In the genomic region with DNA sequence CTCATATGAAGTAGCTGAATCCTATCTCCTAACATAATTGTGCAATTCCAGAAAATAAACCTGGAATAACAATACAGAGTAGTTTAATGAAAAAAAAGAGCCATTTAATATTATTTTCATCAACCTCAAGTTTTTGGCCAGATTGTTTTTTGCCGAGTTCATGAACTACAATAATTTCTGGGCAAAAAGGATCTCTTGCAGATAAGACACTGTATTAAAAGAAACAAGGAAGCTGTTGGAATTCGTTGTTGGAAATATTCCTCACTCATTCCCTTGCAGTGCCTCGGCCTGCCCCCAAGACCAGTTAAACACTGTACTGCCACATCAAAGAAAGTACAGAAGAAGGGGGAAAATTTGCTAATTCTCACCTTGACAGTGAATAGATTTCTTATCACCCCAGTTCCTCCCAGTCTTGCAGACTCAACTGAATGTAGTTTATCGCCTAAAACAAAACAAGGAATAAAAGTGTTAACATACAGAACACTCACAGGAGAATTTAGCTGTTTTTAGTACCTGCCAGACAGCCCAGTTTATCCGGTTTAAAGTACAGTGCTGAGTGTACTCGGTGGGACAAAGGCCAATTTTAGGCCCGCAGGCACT, we compare ENCODE assay signal across 8 cellular contexts. TPM values are rescaled to one million over a fixed set of nuclear protein-coding genes. Genes with fewer than 3 reads are reported as not detected.
DNase-seq lines count a peak whose midpoint lies in the region; ATAC-seq, FAIRE-seq and TF ChIP-seq lines count a peak whose summit lies in the region.

No MANE protein-coding gene starts in this region.

- POLR2A ChIA-PET in BJ (lab: Charles Lee), result no interaction called here
- POLR2A ChIA-PET in GM10248 (lab: Yijun Ruan, JAX), result no interaction called here

- no peaks in the 10 kb centered on the region for H3K9me2 ChIP-seq in Karpas-422 (replicated peaks; ENCODE audit: insufficient read depth, low read length)

- no peak for ATAC-seq in natural killer cell treated with Interleukin-12 subunit alpha and Interleukin-12 subunit beta and Interleukin-15 and Interleukin-18, amount 100 ng/mL, for 72 hours
- no peak for ATAC-seq in GM21723 (IDR thresholded peaks at IDR 0.05; ENCODE audit: unreplicated experiment)

- peak overlapping the region; percentile 87 for H3K4me2 ChIP-seq in Karpas-422 (ENCODE audit: low read depth, low read length, poor library complexity, severe bottlenecking)

- peaks cover 5% of the 10 kb centered on the region for H3K36me3 Mint-ChIP-seq in natural killer cell treated with Interleukin-12 subunit alpha and Interleukin-12 subunit beta and Interleukin-15 and Interleukin-18, amount 100 ng/mL, for 72 hours

- peaks cover 27% of the 10 kb centered on the region for H3K4me1 ChIP-seq in Karpas-422 (ENCODE audit: low read length)

- TF ChIP-seq CTCF in BJ (IDR thresholded peaks at IDR 0.05; ENCODE audit: insufficient read depth, low read depth, low read length), result no peak
- TF ChIP-seq CTCF in dorsolateral prefrontal cortex (IDR thresholded peaks at IDR 0.05 in 54 of 56, conservative IDR thresholded peaks at IDR 0.05 in 2 of 56; ENCODE audit: low read depth in 1 of 56, partially characterized antibody in 56 of 56), result no peak
- TF ChIP-seq CTCF in GM10248 (IDR thresholded peaks at IDR 0.05; ENCODE audit: control extremely low read depth, extremely low read depth, low read depth, missing control alignments), result no peak

- H3K9ac ChIP-seq in Karpas-422 (ENCODE audit: low read length), result peak overlapping the region; percentile 85

- H3K4me3 Mint-ChIP-seq in natural killer cell treated with Interleukin-12 subunit alpha and Interleukin-12 subunit beta and Interleukin-15 and Interleukin-18, amount 100 ng/mL, for 72 hours, result peak overlapping the region; percentile 97

- DNase-seq in BJ (ENCODE audit: low read depth) (no peak), Karpas-422 (no peak), dorsolateral prefrontal cortex (no peak), AML-193 (lab: John Stamatoyannopoulos, UW) (no peak), HTR-8/SVneo (ENCODE audit: insufficient read length, low spot score) (no peak), GM10248 (ENCODE audit: extremely low spot score) (no peak)
- DNase-seq in natural killer cell treated with Interleukin-12 subunit alpha and Interleukin-12 subunit beta and Interleukin-15 and Interleukin-18, amount 100 ng/mL, for 72 hours (ENCODE audit: low spot score), result no peak

- H3K36me3 ChIP-seq in BJ (ENCODE audit: control insufficient read depth, insufficient read depth, low read length) (no peaks in the 10 kb centered on the region; the same call in 1 of the 2 replicates), Karpas-422 (ENCODE audit: insufficient read depth, low read length) (peaks cover 38% of the 10 kb centered on the region)

- peaks cover 36% of the 10 kb centered on the region for H3K79me2 ChIP-seq in Karpas-422 (ENCODE audit: low read length)

- peak overlapping the region; percentile 16 to 48 for H3K27ac Mint-ChIP-seq in natural killer cell treated with Interleukin-12 subunit alpha and Interleukin-12 subunit beta and Interleukin-15 and Interleukin-18, amount 100 ng/mL, for 72 hours

- CTCF ChIA-PET in BJ (lab: Yijun Ruan, JAX), result interaction anchor here (0.6 to 3.2 kb wide), 11 partner anchors 12 to 510 kb away, joined by 3 to 21 read pairs (median 4); a partner anchor contains a TSS
- CTCF ChIA-PET in GM10248 (lab: Yijun Ruan, JAX), result interaction anchor here (0.7 to 4.0 kb wide), 21 partner anchors 12 to 508 kb away, joined by 3 to 39 read pairs (median 6); a partner anchor contains a TSS

- no peaks in the 10 kb centered on the region for H3K9me3 ChIP-seq in Karpas-422 (ENCODE audit: low read length)

- H3K27ac ChIP-seq in Karpas-422 (ENCODE audit: low read length) (peak overlapping the region; percentile 19; the same call in 1 of the 2 replicates), dorsolateral prefrontal cortex (peak overlapping the region in 57 of 59 donors; percentile 19 to 95 (median 86))

- FAIRE-seq in HTR-8/SVneo (lab: Jason Lieb, UNC), result no peak

- intact Hi-C loops in dorsolateral prefrontal cortex (cut with DNase I), result loop anchor here (1.0 to 10.0 kb wide), 4 partner anchors 13 to 149 kb away; a partner anchor contains a TSS

- H3K9me3 Mint-ChIP-seq in natural killer cell treated with Interleukin-12 subunit alpha and Interleukin-12 subunit beta and Interleukin-15 and Interleukin-18, amount 100 ng/mL, for 72 hours, result no peaks in the 10 kb centered on the region

- no peaks in the 10 kb centered on the region for H4K20me1 ChIP-seq in Karpas-422 (ENCODE audit: insufficient read depth, low read depth, low read length)

- H3K4me3 ChIP-seq in BJ (ENCODE audit: low read depth, low read length), result peak overlapping the region; percentile 67
- H3K4me3 ChIP-seq in Karpas-422 (ENCODE audit: low read length), result peak overlapping the region; percentile 98
- H3K4me3 ChIP-seq in dorsolateral prefrontal cortex, result peak overlapping the region; percentile 52 to 99 (median 89)

- H2AFZ ChIP-seq in Karpas-422 (ENCODE audit: low read length), result peak overlapping the region; percentile 48; the same call in 1 of the 2 replicates

- H3K27me3 ChIP-seq in BJ (ENCODE audit: control insufficient read depth, insufficient read depth, low read length), result no peaks in the 10 kb centered on the region
- H3K27me3 ChIP-seq in Karpas-422 (ENCODE audit: low read length), result no peaks in the 10 kb centered on the region
- no peaks in the 10 kb centered on the region for H3K27me3 ChIP-seq in dorsolateral prefrontal cortex

- no peaks in the 10 kb centered on the region for H3K27me3 Mint-ChIP-seq in natural killer cell treated with Interleukin-12 subunit alpha and Interleukin-12 subunit beta and Interleukin-15 and Interleukin-18, amount 100 ng/mL, for 72 hours

- peaks cover 12 to 17% of the 10 kb centered on the region in 2 donors for H3K4me1 Mint-ChIP-seq in natural killer cell treated with Interleukin-12 subunit alpha and Interleukin-12 subunit beta and Interleukin-15 and Interleukin-18, amount 100 ng/mL, for 72 hours (ENCODE audit: low read depth in 2 of 2)

RNA-seq across cellular contexts. Expression of a gene that starts 1.3 kb away (rescaled TPM):
- 41.9 and 63.2 TPM in 2 replicates for polyA plus RNA-seq in BJ (2011; rRNA removed)
- 17.1 and 24.7 TPM in 2 replicates for polyA minus RNA-seq in BJ (2011; rRNA and poly(A)+ RNA removed)
- 44.1 and 50.6 TPM in 2 replicates for total RNA-seq in Karpas-422 (2014; rRNA removed; shearing (Covaris generic); ENCODE audit: low replicate concordance)
- total RNA-seq in dorsolateral prefrontal cortex, result 10 to 100 TPM; 20.5 to 54.5 (median 29.5) TPM
- 10 to 100 TPM; 18.9 to 30.5 TPM for total RNA-seq in natural killer cell treated with Interleukin-12 subunit alpha and Interleukin-12 subunit beta and Interleukin-15 and Interleukin-18, amount 100 ng/mL, for 72 hours

RNA-seq across cellular contexts. Expression of a gene that starts 12.4 kb away (rescaled TPM):
- polyA plus RNA-seq in BJ (2011; rRNA removed), result 11.5 and 17.6 TPM in 2 replicates
- polyA minus RNA-seq in BJ (2011; rRNA and poly(A)+ RNA removed), result 23.6 and 24.5 TPM in 2 replicates
- total RNA-seq in Karpas-422 (2014; rRNA removed; shearing (Covaris generic); ENCODE audit: low replicate concordance), result 38.4 and 58.0 TPM in 2 replicates
- 10 to 100 TPM; 45.3 to 68.9 (median 55.6) TPM for total RNA-seq in dorsolateral prefrontal cortex
- 10 to 100 TPM; 25.6 to 29.9 TPM for total RNA-seq in natural killer cell treated with Interleukin-12 subunit alpha and Interleukin-12 subunit beta and Interleukin-15 and Interleukin-18, amount 100 ng/mL, for 72 hours
